19 cellular contexts compared by ENCODE assay signal in genomic region chr11:34363363-34364084, GRCh38.
"Had no signal": no experiment of that assay in that cellular context is flagged by ENCODE, and none has a peak within 500 bp of the region (broad histone marks: within the 10 kb centered on the region; RNA-seq: fewer than 3 reads in every experiment).

No MANE protein-coding gene starts in this region.

- H3K4me3 Mint-ChIP-seq: activated B cell treated with CpG ODN at 0.5 μM for 24 hours; activated CD8-positive, alpha-beta T cell treated with anti-CD3 and anti-CD28 coated beads, Interleukin-2, amount 10 ng/mL, durations not matched to agents 7 days and 5 days; activated naive CD8-positive, alpha-beta T cell treated with anti-CD3 and anti-CD28 coated beads, Interleukin-2, amount 10 ng/mL, durations not matched to agents 7 days and 5 days; activated T-cell treated with anti-CD3 and anti-CD28 coated beads, Interleukin-2, amount 50 U/mL, for 24 hours; central memory CD8-positive, alpha-beta T cell; stimulated activated naive CD8-positive, alpha-beta T cell treated with anti-CD3 and anti-CD28 coated beads, Interleukin-15, Interleukin-2, amounts not matched to agents 100 ng/mL and 50 ng/mL, for 24 hours; T-helper 2 cell treated with Interferon-gamma antibody and Interleukin-4, amounts not matched to agents 5 μg/mL and 100 μg/mL, for 36 hours had no signal

- H3K27me3 ChIP-seq: body of pancreas, colonic mucosa, hepatocyte, left lung had no signal

- H3K4me1 ChIP-seq: colonic mucosa had no signal

- ATAC-seq: activated CD8-positive, alpha-beta T cell treated with anti-CD3 and anti-CD28 coated beads, Interleukin-2, amount 10 ng/mL, durations not matched to agents 7 days and 5 days; body of pancreas; left lung had no signal

- H3K27ac ChIP-seq: body of pancreas, colonic mucosa, hepatocyte had no signal

- H3K36me3 Mint-ChIP-seq: activated naive CD8-positive, alpha-beta T cell treated with anti-CD3 and anti-CD28 coated beads, Interleukin-2, amount 10 ng/mL, durations not matched to agents 7 days and 5 days had no signal

- H3K4me2 ChIP-seq: hepatocyte had no signal

- H3K4me3 ChIP-seq: body of pancreas, colonic mucosa, hepatocyte, left lung had no signal

- H3K9me3 Mint-ChIP-seq: activated B cell treated with CpG ODN at 0.5 μM for 24 hours; activated naive CD8-positive, alpha-beta T cell treated with anti-CD3 and anti-CD28 coated beads, Interleukin-2, amount 10 ng/mL, durations not matched to agents 7 days and 5 days; activated T-cell treated with anti-CD3 and anti-CD28 coated beads, Interleukin-2, amount 50 U/mL, for 24 hours; activated T-helper 2 cell treated with anti-CD3 and anti-CD28 coated beads, Interferon-gamma antibody, Interleukin-2, Interleukin-4, amounts not matched to agents 10 μg/mL and 5 μg/mL and 100 μg/mL, durations not matched to agents 14 hours and 24 hours and 36 hours; central memory CD8-positive, alpha-beta T cell; stimulated activated naive CD8-positive, alpha-beta T cell treated with anti-CD3 and anti-CD28 coated beads, Interleukin-15, Interleukin-2, amounts not matched to agents 100 ng/mL and 50 ng/mL, for 24 hours; T-helper 2 cell treated with Interferon-gamma antibody and Interleukin-4, amounts not matched to agents 5 μg/mL and 100 μg/mL, for 36 hours had no signal

- H3K9me3 ChIP-seq: body of pancreas, colonic mucosa, left lung had no signal

- FAIRE-seq: keratinocyte, TTC549 had no signal

- H3K27ac Mint-ChIP-seq: activated B cell treated with CpG ODN at 0.5 μM for 24 hours; activated CD8-positive, alpha-beta T cell treated with anti-CD3 and anti-CD28 coated beads, Interleukin-2, amount 10 ng/mL, durations not matched to agents 7 days and 5 days; activated naive CD8-positive, alpha-beta T cell treated with anti-CD3 and anti-CD28 coated beads, Interleukin-2, amount 10 ng/mL, durations not matched to agents 7 days and 5 days; activated T-cell treated with anti-CD3 and anti-CD28 coated beads, Interleukin-2, amount 50 U/mL, for 24 hours; activated T-helper 2 cell treated with anti-CD3 and anti-CD28 coated beads, Interferon-gamma antibody, Interleukin-2, Interleukin-4, amounts not matched to agents 10 μg/mL and 5 μg/mL and 100 μg/mL, durations not matched to agents 14 hours and 24 hours and 36 hours; progenitor cell of endocrine pancreas; stimulated activated naive CD8-positive, alpha-beta T cell treated with anti-CD3 and anti-CD28 coated beads, Interleukin-15, Interleukin-2, amounts not matched to agents 100 ng/mL and 50 ng/mL, for 24 hours; T-helper 2 cell treated with Interferon-gamma antibody and Interleukin-4, amounts not matched to agents 5 μg/mL and 100 μg/mL, for 36 hours had no signal

- H3K36me3 ChIP-seq: colonic mucosa, left lung had no signal

- DNase-seq: activated B cell treated with CpG ODN at 0.5 μM for 24 hours; activated CD4-positive, alpha-beta T cell treated with anti-CD3 and anti-CD28 coated beads for 48 hours; activated CD8-positive, alpha-beta T cell treated with anti-CD3 and anti-CD28 coated beads, Interleukin-2, amount 10 ng/mL, durations not matched to agents 7 days and 5 days; activated naive CD4-positive, alpha-beta T cell treated with Interleukin-2 at 50 U/mL for 16 hours; activated naive CD8-positive, alpha-beta T cell treated with anti-CD3 and anti-CD28 coated beads, Interleukin-2, amount 10 ng/mL, durations not matched to agents 7 days and 5 days; activated T-cell treated with anti-CD3 and anti-CD28 coated beads, Interleukin-2, amount 50 U/mL, for 24 hours; body of pancreas; colonic mucosa; erythroblast; left lung; mammary epithelial cell had no signal
